8 cellular contexts compared by ENCODE assay signal in genomic region chr2:3379647-3380534, GRCh38. TPM values are rescaled to one million over a fixed set of nuclear protein-coding genes. Genes with fewer than 3 reads are reported as not detected.
A peak's percentile ranks its signal among the peaks of the same experiment; 100 is the strongest.
DNase-seq lines count a peak whose midpoint lies in the region; ATAC-seq and TF ChIP-seq lines count a peak whose summit lies in the region.

TRAPPC12 (plus strand) TSS chr2:3379694; CDS start chr2:3387624, 7,930 bp downstream.

- peaks cover 18% of the 10 kb centered on the region for H3K36me3 Mint-ChIP-seq in T-helper 1 cell treated with Interleukin-12 subunit alpha and Interleukin-12 subunit beta and Interleukin-4 antibody, amounts not matched to agents 30 μg/mL and 1 μg/mL, for 36 hours (ENCODE audit: low read depth)

- peaks cover 36% of the 10 kb centered on the region for H3K4me1 Mint-ChIP-seq in T-helper 1 cell treated with Interleukin-12 subunit alpha and Interleukin-12 subunit beta and Interleukin-4 antibody, amounts not matched to agents 30 μg/mL and 1 μg/mL, for 36 hours (ENCODE audit: low read depth)

- peak in 1 of 2 donors; percentile 64 for TF ChIP-seq POLR2A in vagina (IDR thresholded peaks at IDR 0.05)

- H3K27ac ChIP-seq in right atrium auricular region (peak within 1 kb of the TSS; percentile 90 to 95), vagina (peak within 1 kb of the TSS; percentile 79)

- H3K4me3 Mint-ChIP-seq in T-helper 1 cell treated with Interleukin-12 subunit alpha and Interleukin-12 subunit beta and Interleukin-4 antibody, amounts not matched to agents 30 μg/mL and 1 μg/mL, for 36 hours, result peak within 1 kb of the TSS; percentile 94

- ATAC-seq in HG02610 (IDR thresholded peaks at IDR 0.05; ENCODE audit: unreplicated experiment), result peak; percentile 81

- DNase-seq in NCI-H1092 treated with DMSO at 0.1 percent for 48 hours (lab: John Stamatoyannopoulos, UW) (peak; percentile 80), amygdala (lab: John Stamatoyannopoulos, UW) (peak; percentile 45 to 94 (median 84)), right atrium auricular region (ENCODE audit: low spot score) (peak; percentile 89), putamen (ENCODE audit: low spot score) (peak; percentile 92), vagina (ENCODE audit: extremely low spot score in 2 of 2) (peak in 1 of 2 donors; percentile 91)

- TF ChIP-seq CTCF in GM12875 (IDR thresholded peaks at IDR 0.05; ENCODE audit: borderline replicate concordance, insufficient read depth, low read depth, low read length) (peak; percentile 61), right atrium auricular region (IDR thresholded peaks at IDR 0.05) (peak; percentile 30 to 72), vagina (IDR thresholded peaks at IDR 0.05) (peak in 1 of 3 experiments; percentile 53)

- H3K36me3 ChIP-seq in right atrium auricular region (no peaks in the 10 kb centered on the region), vagina (no peaks in the 10 kb centered on the region)

- H3K27me3 Mint-ChIP-seq in T-helper 1 cell treated with Interleukin-12 subunit alpha and Interleukin-12 subunit beta and Interleukin-4 antibody, amounts not matched to agents 30 μg/mL and 1 μg/mL, for 36 hours (ENCODE audit: low read depth), result no peaks in the 10 kb centered on the region

- H3K4me1 ChIP-seq in right atrium auricular region, result peaks cover 0 to 34% of the 10 kb centered on the region in 2 donors
- peaks cover 42% of the 10 kb centered on the region for H3K4me1 ChIP-seq in vagina

- intact Hi-C loops in vagina (cut with DNase I), result no loop called here

- no peaks in the 10 kb centered on the region for H3K9me3 Mint-ChIP-seq in T-helper 1 cell treated with Interleukin-12 subunit alpha and Interleukin-12 subunit beta and Interleukin-4 antibody, amounts not matched to agents 30 μg/mL and 1 μg/mL, for 36 hours

- H3K27me3 ChIP-seq in right atrium auricular region (no peaks in the 10 kb centered on the region), vagina (no peaks in the 10 kb centered on the region)

- H3K9me3 ChIP-seq in right atrium auricular region (no peaks in the 10 kb centered on the region), vagina (no peaks in the 10 kb centered on the region)

- H3K4me3 ChIP-seq in GM12875 (ENCODE audit: low read depth, low read length) (peak within 1 kb of the TSS; percentile 71), right atrium auricular region (peak within 1 kb of the TSS; percentile 66 to 83), vagina (peak within 1 kb of the TSS; percentile 81 to 91)

- H3K27ac Mint-ChIP-seq in T-helper 1 cell treated with Interleukin-12 subunit alpha and Interleukin-12 subunit beta and Interleukin-4 antibody, amounts not matched to agents 30 μg/mL and 1 μg/mL, for 36 hours, result peak within 1 kb of the TSS; percentile 98

RNA-seq across cellular contexts. Expression of gene TRAPPC12, which starts in this region (rescaled TPM):
- 10 to 100 TPM; 69.5 to 73.2 TPM for total RNA-seq in right atrium auricular region
- 94.8 TPM for total RNA-seq in vagina
